Comparison of ENCODE assay signal across 31 cellular contexts in genomic region chr17:57268176-57268575, GRCh38.
"Had no signal": no experiment of that assay in that cellular context is flagged by ENCODE, and none has a peak within 500 bp of the region (broad histone marks: within the 10 kb centered on the region; RNA-seq: fewer than 3 reads in every experiment).

No MANE protein-coding gene starts in this region.

- DNase-seq: activated B cell treated with CpG ODN at 0.5 μM for 24 hours; activated CD4-positive, alpha-beta memory T cell treated with anti-CD3 and anti-CD28 coated beads for 36 hours; activated CD4-positive, alpha-beta T cell treated with anti-CD3 and anti-CD28 coated beads for 4 hours; activated CD4-positive, alpha-beta T cell treated with anti-CD3 and anti-CD28 coated beads, Interleukin-2, amount 50 U/mL, for 1 hour; activated CD4-positive, CD25-positive, alpha-beta regulatory T cell treated with anti-CD3 and anti-CD28 coated beads, Interleukin-2, amount 50 U/mL, for 72 hours; activated CD8-positive, alpha-beta memory T cell treated with anti-CD3 and anti-CD28 coated beads, Interleukin-2, amount 50 U/mL, for 48 hours; activated effector memory CD4-positive, alpha-beta T cell treated with anti-CD3 and anti-CD28 coated beads, Interleukin-2, amount 50 U/mL, for 16 hours; activated naive CD4-positive, alpha-beta T cell; activated naive CD4-positive, alpha-beta T cell treated with anti-CD3 and anti-CD28 coated beads, Interleukin-2, amount 50 U/mL, for 16 hours; activated naive CD8-positive, alpha-beta T cell treated with anti-CD3 and anti-CD28 coated beads for 36 hours; activated T-cell treated with anti-CD3 and anti-CD28 coated beads, Interleukin-2, amount 50 U/mL, for 48 hours; amniotic stem cell; NCI-H1092 treated with DMSO at 0.1 percent for 48 hours; NCI-H1417 treated with DMSO at 0.1 percent for 48 hours; NCI-H1694 treated with DMSO at 0.1 percent for 48 hours; NCI-H2029; NCI-H345; NCI-H524 treated with DMSO at 0.1 percent for 48 hours; SHP77; T-cell; T-helper 2 cell; T-helper 9 cell had no signal

- H3K4me3 Mint-ChIP-seq: activated B cell treated with CpG ODN at 0.5 μM for 24 hours; activated CD4-positive, alpha-beta memory T cell treated with anti-CD3 and anti-CD28 coated beads for 36 hours; activated naive CD8-positive, alpha-beta T cell treated with anti-CD3 and anti-CD28 coated beads for 36 hours; activated T-helper 17 cell treated with anti-CD3 and anti-CD28 coated beads, Interleukin-2, amount 50 U/mL, for 72 hours; central memory CD8-positive, alpha-beta T cell; T-cell had no signal

- H3K9me3 ChIP-seq: ascending aorta, SJSA1 had no signal

- H3K4me3 ChIP-seq: ascending aorta, cardiac muscle cell, SJSA1 had no signal

- H3K27me3 Mint-ChIP-seq: activated B cell treated with CpG ODN at 0.5 μM for 24 hours; activated CD4-positive, alpha-beta memory T cell treated with anti-CD3 and anti-CD28 coated beads for 36 hours; activated naive CD8-positive, alpha-beta T cell treated with anti-CD3 and anti-CD28 coated beads for 36 hours; activated T-helper 17 cell treated with anti-CD3 and anti-CD28 coated beads, Interleukin-2, amount 50 U/mL, for 72 hours; central memory CD8-positive, alpha-beta T cell; T-cell had no signal

- H3K9ac ChIP-seq: KMS-11 had no signal

- H3K9me3 Mint-ChIP-seq: activated B cell treated with CpG ODN at 0.5 μM for 24 hours; activated CD4-positive, alpha-beta memory T cell treated with anti-CD3 and anti-CD28 coated beads for 36 hours; activated naive CD8-positive, alpha-beta T cell treated with anti-CD3 and anti-CD28 coated beads for 36 hours; activated T-helper 17 cell treated with anti-CD3 and anti-CD28 coated beads, Interleukin-2, amount 50 U/mL, for 72 hours; central memory CD8-positive, alpha-beta T cell; T-cell had no signal

- H3K4me2 ChIP-seq: KMS-11 had no signal

- H3K27me3 ChIP-seq: ascending aorta, cardiac muscle cell, SJSA1 had no signal

- H3K27ac Mint-ChIP-seq: activated B cell treated with CpG ODN at 0.5 μM for 24 hours; activated CD4-positive, alpha-beta memory T cell treated with anti-CD3 and anti-CD28 coated beads for 36 hours; activated naive CD8-positive, alpha-beta T cell treated with anti-CD3 and anti-CD28 coated beads for 36 hours; activated T-helper 17 cell treated with anti-CD3 and anti-CD28 coated beads, Interleukin-2, amount 50 U/mL, for 72 hours; T-cell had no signal

- ATAC-seq: activated T-helper 17 cell treated with anti-CD3 and anti-CD28 coated beads, Interleukin-2, amount 50 U/mL, for 72 hours; Panc1; SK-N-SH treated with all-trans-retinoic acid at 6 μM for 48 hours; T-cell had no signal

- H3K27ac ChIP-seq: ascending aorta, cardiac muscle cell, KMS-11, SJSA1, VCaP had no signal

- H3K4me1 ChIP-seq: ascending aorta, SJSA1 had no signal
